27 cellular contexts compared by ENCODE assay signal in the genomic region with DNA sequence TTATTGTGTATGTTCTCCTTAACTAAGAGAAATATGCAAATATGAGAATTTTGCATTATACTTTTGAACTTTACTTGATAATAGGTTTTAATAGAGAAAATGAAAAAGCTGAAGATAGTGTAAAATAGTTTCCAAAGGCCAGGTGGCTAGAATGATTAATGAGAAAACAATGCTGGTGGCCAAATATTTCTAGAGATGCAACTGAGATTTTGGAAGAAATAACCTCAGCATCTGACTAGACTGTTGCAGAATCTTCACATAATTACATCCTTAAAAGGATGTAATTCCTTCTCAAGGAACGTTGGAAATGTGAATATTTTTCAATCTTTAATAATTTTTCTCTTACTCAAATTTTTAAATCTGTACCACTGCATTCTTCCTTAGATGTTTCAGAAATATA.
"Had no signal": no experiment of that assay in that cellular context is flagged by ENCODE, and none has a peak within 500 bp of the region (broad histone marks: within the 10 kb centered on the region; RNA-seq: fewer than 3 reads in every experiment).

No MANE protein-coding gene starts in this region.

- H3K4me1 Mint-ChIP-seq: stimulated activated effector memory CD8-positive, alpha-beta T cell treated with anti-CD3 and anti-CD28 coated beads, Interleukin-12 subunit alpha, Interleukin-12 subunit beta, amount 100 ng/mL, for 72 hours; stimulated activated memory B cell treated with anti-CD40 and anti-IgM and Interleukin-4, amounts not matched to agents 10 μg/mL and 1 μg/mL and 100 μg/mL, for 72 hours; stimulated activated naive B cell treated with anti-CD40 and anti-IgM and Interleukin-4, amounts not matched to agents 10 μg/mL and 1 μg/mL and 100 μg/mL, for 72 hours; stimulated activated naive CD8-positive, alpha-beta T cell treated with anti-CD3 and anti-CD28 coated beads, Interleukin-15, amount 100 ng/mL, for 72 hours had no signal

- DNase-seq: stimulated activated CD4-positive, alpha-beta T cell treated with anti-CD3 and anti-CD28 coated beads, Interleukin-2, amount 100 ng/mL, for 48 hours; stimulated activated CD4-positive, alpha-beta T cell treated with anti-CD3 and anti-CD28 coated beads, Interleukin-4, amount 100 ng/mL, for 1 hour; stimulated activated CD4-positive, alpha-beta T cell treated with anti-CD3 and anti-CD28 coated beads, Interleukin-4, amount 100 ng/mL, for 24 hours; stimulated activated CD4-positive, alpha-beta T cell treated with anti-CD3 and anti-CD28 coated beads, Interleukin-4, amount 100 ng/mL, for 4 hours; stimulated activated CD8-positive, alpha-beta memory T cell treated with anti-CD3 and anti-CD28 coated beads, Interleukin-4, amount 100 ng/mL, for 48 hours; stimulated activated naive B cell treated with anti-CD40 and anti-IgM and Interleukin-4, amounts not matched to agents 10 μg/mL and 1 μg/mL and 100 μg/mL, for 72 hours; stimulated activated naive CD4-positive, alpha-beta T cell; stimulated activated naive CD4-positive, alpha-beta T cell treated with Interleukin-2 at 50 U/mL for 16 hours; stimulated activated naive CD8-positive, alpha-beta T cell treated with anti-CD3 and anti-CD28 coated beads, Interleukin-15, amount 100 ng/mL, for 72 hours; stimulated activated naive CD8-positive, alpha-beta T cell treated with anti-CD3 and anti-CD28 coated beads, Interleukin-15, Interleukin-2, amounts not matched to agents 100 U/mL and 50 U/mL, for 24 hours; stomach; substantia nigra; testis; thyroid gland; tibial artery; transverse colon; upper lobe of left lung; upper lobe of right lung; uterus had no signal

- H3K4me3 ChIP-seq: stomach, suprapubic skin, testis, thoracic aorta, thyroid gland, tibial artery, tibial nerve, transverse colon, upper lobe of left lung, upper lobe of right lung, uterus, vagina had no signal

- H3K36me3 ChIP-seq: stomach, suprapubic skin, thoracic aorta, thyroid gland, tibial artery, tibial nerve, transverse colon, upper lobe of left lung, upper lobe of right lung, uterus, vagina had no signal

- H3K9me3 Mint-ChIP-seq: stimulated activated naive B cell treated with anti-CD40 and anti-IgM and Interleukin-4, amounts not matched to agents 10 μg/mL and 1 μg/mL and 100 μg/mL, for 72 hours; stimulated activated naive CD8-positive, alpha-beta T cell treated with anti-CD3 and anti-CD28 coated beads, Interleukin-15, amount 100 ng/mL, for 72 hours; stimulated activated naive CD8-positive, alpha-beta T cell treated with anti-CD3 and anti-CD28 coated beads, Interleukin-15, Interleukin-2, amounts not matched to agents 100 ng/mL and 50 ng/mL, for 24 hours; type B pancreatic cell had no signal

- H3K27me3 Mint-ChIP-seq: stimulated activated memory B cell treated with anti-CD40 and anti-IgM and Interleukin-4, amounts not matched to agents 10 μg/mL and 1 μg/mL and 100 μg/mL, for 72 hours; stimulated activated naive B cell treated with anti-CD40 and anti-IgM and Interleukin-4, amounts not matched to agents 10 μg/mL and 1 μg/mL and 100 μg/mL, for 72 hours; stimulated activated naive CD8-positive, alpha-beta T cell treated with anti-CD3 and anti-CD28 coated beads, Interleukin-15, amount 100 ng/mL, for 72 hours had no signal

- H3K27ac ChIP-seq: stomach, suprapubic skin, testis, thoracic aorta, thyroid gland, tibial artery, tibial nerve, transverse colon, upper lobe of left lung, upper lobe of right lung, uterus, vagina had no signal

- H3K4me3 Mint-ChIP-seq: stimulated activated effector memory CD8-positive, alpha-beta T cell treated with anti-CD3 and anti-CD28 coated beads, Interleukin-12 subunit alpha, Interleukin-12 subunit beta, amount 100 ng/mL, for 72 hours; stimulated activated memory B cell treated with anti-CD40 and anti-IgM and Interleukin-4, amounts not matched to agents 10 μg/mL and 1 μg/mL and 100 μg/mL, for 72 hours; stimulated activated naive B cell treated with anti-CD40 and anti-IgM and Interleukin-4, amounts not matched to agents 10 μg/mL and 1 μg/mL and 100 μg/mL, for 72 hours; stimulated activated naive CD8-positive, alpha-beta T cell treated with anti-CD3 and anti-CD28 coated beads, Interleukin-15, amount 100 ng/mL, for 72 hours; stimulated activated naive CD8-positive, alpha-beta T cell treated with anti-CD3 and anti-CD28 coated beads, Interleukin-15, Interleukin-2, amounts not matched to agents 100 ng/mL and 50 ng/mL, for 24 hours; type B pancreatic cell had no signal

- ATAC-seq: stimulated activated effector memory CD8-positive, alpha-beta T cell treated with anti-CD3 and anti-CD28 coated beads, Interleukin-12 subunit alpha, Interleukin-12 subunit beta, amount 100 ng/mL, for 72 hours; stimulated activated memory B cell treated with anti-CD40 and anti-IgM and Interleukin-4, amounts not matched to agents 10 μg/mL and 1 μg/mL and 100 μg/mL, for 72 hours; stimulated activated naive B cell treated with anti-CD40 and anti-IgM and Interleukin-4, amounts not matched to agents 10 μg/mL and 1 μg/mL and 100 μg/mL, for 72 hours; stimulated activated naive CD8-positive, alpha-beta T cell treated with anti-CD3 and anti-CD28 coated beads, Interleukin-15, amount 100 ng/mL, for 72 hours; stimulated activated naive CD8-positive, alpha-beta T cell treated with anti-CD3 and anti-CD28 coated beads, Interleukin-15, Interleukin-2, amounts not matched to agents 100 U/mL and 50 U/mL, for 24 hours; upper lobe of right lung had no signal

- H3K9me3 ChIP-seq: stomach, suprapubic skin, testis, thoracic aorta, thyroid gland, tibial artery, tibial nerve, transverse colon, upper lobe of left lung, upper lobe of right lung, uterus, vagina had no signal

- H3K36me3 Mint-ChIP-seq: stimulated activated effector memory CD8-positive, alpha-beta T cell treated with anti-CD3 and anti-CD28 coated beads, Interleukin-12 subunit alpha, Interleukin-12 subunit beta, amount 100 ng/mL, for 72 hours; stimulated activated memory B cell treated with anti-CD40 and anti-IgM and Interleukin-4, amounts not matched to agents 10 μg/mL and 1 μg/mL and 100 μg/mL, for 72 hours; stimulated activated naive B cell treated with anti-CD40 and anti-IgM and Interleukin-4, amounts not matched to agents 10 μg/mL and 1 μg/mL and 100 μg/mL, for 72 hours had no signal

- H3K4me1 ChIP-seq: stomach, suprapubic skin, testis, thyroid gland, tibial artery, tibial nerve, transverse colon, upper lobe of left lung, upper lobe of right lung, uterus, vagina had no signal

- H3K27me3 ChIP-seq: stomach, suprapubic skin, testis, thyroid gland, tibial artery, tibial nerve, transverse colon, upper lobe of left lung, upper lobe of right lung, uterus, vagina had no signal

- H3K27ac Mint-ChIP-seq: stimulated activated effector memory CD8-positive, alpha-beta T cell treated with anti-CD3 and anti-CD28 coated beads, Interleukin-12 subunit alpha, Interleukin-12 subunit beta, amount 100 ng/mL, for 72 hours; stimulated activated memory B cell treated with anti-CD40 and anti-IgM and Interleukin-4, amounts not matched to agents 10 μg/mL and 1 μg/mL and 100 μg/mL, for 72 hours; stimulated activated naive B cell treated with anti-CD40 and anti-IgM and Interleukin-4, amounts not matched to agents 10 μg/mL and 1 μg/mL and 100 μg/mL, for 72 hours; stimulated activated naive CD8-positive, alpha-beta T cell treated with anti-CD3 and anti-CD28 coated beads, Interleukin-15, amount 100 ng/mL, for 72 hours; stimulated activated naive CD8-positive, alpha-beta T cell treated with anti-CD3 and anti-CD28 coated beads, Interleukin-15, Interleukin-2, amounts not matched to agents 100 ng/mL and 50 ng/mL, for 24 hours; type B pancreatic cell had no signal
